8 cellular contexts compared by ENCODE assay signal in genomic region chr6:110053395-110054240, GRCh38.
DNase-seq lines count a peak whose midpoint lies in the region; ATAC-seq and TF ChIP-seq lines count a peak whose summit lies in the region.

No MANE protein-coding gene starts in this region.

- H3K9me3 Mint-ChIP-seq in type B pancreatic cell: no peaks in the 10 kb centered on the region

- intact Hi-C loops in breast epithelium (cut with DNase I; ENCODE audit: low total_unique reads): no loop called here

- H3K4me3 ChIP-seq in AG04449 (ENCODE audit: low read depth, low read length) (no peak overlapping the region), GM12875 (ENCODE audit: low read depth, low read length) (no peak overlapping the region), breast epithelium (no peak overlapping the region), kidney epithelial cell (ENCODE audit: low read depth, low read length) (no peak overlapping the region)

- no peak for ATAC-seq in GM18511 (IDR thresholded peaks at IDR 0.05; ENCODE audit: unreplicated experiment)

- no peak for TF ChIP-seq POLR2A in breast epithelium (IDR thresholded peaks at IDR 0.05)

- POLR2A ChIA-PET in AG04449 (lab: Yijun Ruan, JAX): no interaction called here

- no peaks in the 10 kb centered on the region for H3K36me3 ChIP-seq in breast epithelium
- no peaks in the 10 kb centered on the region for H3K36me3 ChIP-seq in kidney epithelial cell (ENCODE audit: control insufficient read depth, insufficient read depth, low read length)

- H3K27me3 Mint-ChIP-seq in type B pancreatic cell: peaks cover 4% of the 10 kb centered on the region

- TF ChIP-seq CTCF in AG04449 (IDR thresholded peaks at IDR 0.05; ENCODE audit: insufficient read depth, low read length, missing control alignments) (peak; percentile 66), GM12875 (IDR thresholded peaks at IDR 0.05; ENCODE audit: borderline replicate concordance, insufficient read depth, low read depth, low read length) (peak; percentile 40; the same call in 1 of the 2 replicates), breast epithelium (IDR thresholded peaks at IDR 0.05) (peak; percentile 37 to 58 (median 53)), kidney epithelial cell (IDR thresholded peaks at IDR 0.05; ENCODE audit: insufficient read depth, low read length, poor library complexity, severe bottlenecking) (peak; percentile 73), type B pancreatic cell (conservative IDR thresholded peaks at IDR 0.05) (peak; percentile 86)

- no peaks in the 10 kb centered on the region for H3K36me3 Mint-ChIP-seq in type B pancreatic cell

- no peak overlapping the region for H3K4me3 Mint-ChIP-seq in type B pancreatic cell

- CTCF ChIA-PET in AG04449 (lab: Yijun Ruan, JAX): interaction anchor here (0.8 to 7.0 kb wide), 17 partner anchors 8 to 527 kb away, joined by 3 to 68 read pairs (median 6); no protein-coding TSS in a partner anchor

- no peak overlapping the region for H3K27ac Mint-ChIP-seq in type B pancreatic cell

- no peaks in the 10 kb centered on the region for H3K4me1 ChIP-seq in breast epithelium

- DNase-seq in AG04449 (ENCODE audit: low read depth, low spot score) (peak; percentile 19), NCI-H2227 treated with DMSO at 0.1 percent for 48 hours (lab: John Stamatoyannopoulos, UW) (peak; percentile 34), breast epithelium (ENCODE audit: low spot score in 2 of 2) (no peak), kidney epithelial cell (ENCODE audit: low read depth) (peak; percentile 14), type B pancreatic cell (ENCODE audit: extremely low spot score, unreplicated experiment) (no peak)
- no peak for DNase-seq in activated CD4-positive, alpha-beta T cell treated with anti-CD3 and anti-CD28 coated beads for 48 hours

- peaks cover 10% of the 10 kb centered on the region for H3K4me1 Mint-ChIP-seq in type B pancreatic cell (ENCODE audit: unreplicated experiment)

- H3K27ac ChIP-seq in breast epithelium: no peak overlapping the region

- H3K27me3 ChIP-seq in breast epithelium: no peaks in the 10 kb centered on the region
- H3K27me3 ChIP-seq in kidney epithelial cell (ENCODE audit: control insufficient read depth, insufficient read depth, low read length): peaks cover 6% of the 10 kb centered on the region

- H3K9me3 ChIP-seq in breast epithelium: no peaks in the 10 kb centered on the region

Comparison
In these comparisons a context has a peak if more than half of its experiments do, and no peak if none do; other contexts are left out.
1. DNase-seq: peak in AG04449 (single experiment), NCI-H2227 treated with DMSO at 0.1 percent for 48 hours (single experiment) and kidney epithelial cell (single experiment); none in breast epithelium (0 of 2), type B pancreatic cell (single experiment) and activated CD4-positive, alpha-beta T cell treated with anti-CD3 and anti-CD28 coated beads for 48 hours (single experiment).
2. Peak in every context shown above with its lines, with median percentiles within 50 percentile points of each other: CTCF ChIP-seq.